Comparison of ENCODE assay signal across 15 cellular contexts in genomic region chr12:2982361-2982760, GRCh38. TPM values are rescaled to one million over a fixed set of nuclear protein-coding genes. Genes with fewer than 3 reads are reported as not detected.
"Had no signal": no experiment of that assay in that cellular context is flagged by ENCODE, and none has a peak within 500 bp of the region (broad histone marks: within the 10 kb centered on the region; RNA-seq: fewer than 3 reads in every experiment).

No MANE protein-coding gene starts in this region.

- H3K4me3 ChIP-seq: heart left ventricle, transverse colon had no signal

- ATAC-seq: natural killer cell had no signal

- H3K36me3 ChIP-seq: neutrophil, transverse colon had no signal

- H3K27ac ChIP-seq: neutrophil, transverse colon had no signal

- H3K4me1 ChIP-seq: transverse colon had no signal

- H3K27me3 ChIP-seq: heart left ventricle, neutrophil, transverse colon had no signal

- H3K9me3 ChIP-seq: heart left ventricle, neutrophil, transverse colon had no signal

- DNase-seq: activated CD4-positive, alpha-beta memory T cell treated with anti-CD3 and anti-CD28 coated beads for 36 hours; activated gamma-delta T cell treated with Interleukin-2 at 50 U/mL for 16 hours; activated naive CD8-positive, alpha-beta T cell treated with anti-CD3 and anti-CD28 coated beads for 36 hours; activated T-cell treated with anti-CD3 and anti-CD28 coated beads for 4 hours; amniotic stem cell; foreskin melanocyte; heart left ventricle; natural killer cell; retina; small intestine; stimulated activated CD4-positive, alpha-beta T cell treated with anti-CD3 and anti-CD28 coated beads, Interleukin-15, amount 100 ng/mL, for 24 hours; stimulated activated CD4-positive, alpha-beta T cell treated with anti-CD3 and anti-CD28 coated beads, Interleukin-2, amount 100 ng/mL, for 48 hours; SW 1271; transverse colon had no signal

RNA-seq across cellular contexts. Expression of gene TEAD4, which starts 23.2 kb away (rescaled TPM):
- total RNA-seq: natural killer cell had no signal
